13 cellular contexts compared by ENCODE assay signal in genomic region chr9:87107072-87107471, GRCh38.
A peak's percentile ranks its signal among the peaks of the same experiment; 100 is the strongest.
DNase-seq lines count a peak whose midpoint lies in the region; ATAC-seq and TF ChIP-seq lines count a peak whose summit lies in the region.
"Had no signal": no experiment of that assay in that cellular context is flagged by ENCODE, and none has a peak within 500 bp of the region (broad histone marks: within the 10 kb centered on the region; RNA-seq: fewer than 3 reads in every experiment).

No MANE protein-coding gene starts in this region.

- DNase-seq in GM12864 (ENCODE audit: low read depth): no peak
- peak; percentile 44 for DNase-seq in NT2/D1 (ENCODE audit: low read depth, low spot score)
- peak; percentile 64 for DNase-seq in epithelial cell of prostate (ENCODE audit: low read depth, low spot score)
- DNase-seq in neural progenitor cell (ENCODE audit: low spot score): peak; percentile 53
- no peak for DNase-seq in activated naive CD8-positive, alpha-beta T cell treated with anti-CD3 and anti-CD28 coated beads, Interleukin-2, amount 50 U/mL, for 24 hours
- no peak for DNase-seq in NCI-H2227 treated with DMSO at 0.1 percent for 48 hours (lab: John Stamatoyannopoulos, UW)
- DNase-seq in SIG-M5 treated with dmso at 0.1 percent for 504 hours (lab: John Stamatoyannopoulos, UW; ENCODE audit: unreplicated experiment): no peak
- no peak for DNase-seq in stimulated activated CD8-positive, alpha-beta memory T cell treated with anti-CD3 and anti-CD28 coated beads, Interleukin-4, amount 100 ng/mL, for 48 hours
- DNase-seq: activated CD4-positive, alpha-beta T cell treated with anti-CD3 and anti-CD28 coated beads, Interleukin-2, amount 50 U/mL, for 4 hours; activated naive CD4-positive, alpha-beta T cell treated with Interleukin-2 at 50 U/mL for 16 hours; dermis blood vessel endothelial cell; DMS79 had no signal

- no peak overlapping the region for H2AFZ ChIP-seq in neural progenitor cell (replicated peaks)

- H3K79me2 ChIP-seq in neural progenitor cell (ENCODE audit: low read depth): no peaks in the 10 kb centered on the region

- TF ChIP-seq CTCF in GM12864 (IDR thresholded peaks at IDR 0.05; ENCODE audit: low read depth, low read length, missing control alignments) (peak; percentile 29), neural progenitor cell (IDR thresholded peaks at IDR 0.05) (peak; percentile 41)

- H3K4me1 Mint-ChIP-seq in neural progenitor cell: peaks cover 12% of the 10 kb centered on the region
- H3K4me1 Mint-ChIP-seq in activated naive CD8-positive, alpha-beta T cell treated with anti-CD3 and anti-CD28 coated beads, Interleukin-2, amount 50 U/mL, for 24 hours: no peaks in the 10 kb centered on the region

- no peaks in the 10 kb centered on the region for H3K36me3 Mint-ChIP-seq in neural progenitor cell
- H3K36me3 Mint-ChIP-seq in activated naive CD8-positive, alpha-beta T cell treated with anti-CD3 and anti-CD28 coated beads, Interleukin-2, amount 50 U/mL, for 24 hours (ENCODE audit: low read depth): no peaks in the 10 kb centered on the region

- H3K4me1 ChIP-seq in NT2/D1 (ENCODE audit: insufficient read depth, insufficient read length) (no peaks in the 10 kb centered on the region), neural progenitor cell (peaks cover 12% of the 10 kb centered on the region)
- H3K4me1 ChIP-seq: SJCRH30 had no signal

- H3K27ac ChIP-seq in epithelial cell of prostate (peak overlapping the region; percentile 69), neural progenitor cell (no peak overlapping the region)
- H3K27ac ChIP-seq: SJCRH30 had no signal

- H3F3A ChIP-seq in neural progenitor cell (ENCODE audit: low read depth): no peaks in the 10 kb centered on the region

- no peaks in the 10 kb centered on the region for H3K27me3 ChIP-seq in NT2/D1 (ENCODE audit: insufficient read depth, insufficient read length)
- H3K27me3 ChIP-seq in neural progenitor cell: no peaks in the 10 kb centered on the region
- H3K27me3 ChIP-seq: SJCRH30 had no signal

- peaks cover 9% of the 10 kb centered on the region for H3K9me3 Mint-ChIP-seq in neural progenitor cell
- peaks cover 7% of the 10 kb centered on the region for H3K9me3 Mint-ChIP-seq in activated naive CD8-positive, alpha-beta T cell treated with anti-CD3 and anti-CD28 coated beads, Interleukin-2, amount 50 U/mL, for 24 hours

- no peak overlapping the region for H3K4me3 Mint-ChIP-seq in neural progenitor cell
- no peak overlapping the region for H3K4me3 Mint-ChIP-seq in activated naive CD8-positive, alpha-beta T cell treated with anti-CD3 and anti-CD28 coated beads, Interleukin-2, amount 50 U/mL, for 24 hours

- H3K9ac ChIP-seq in NT2/D1 (ENCODE audit: insufficient read length, low read depth) (no peak overlapping the region), neural progenitor cell (no peak overlapping the region)

- no peak overlapping the region for H3K27ac Mint-ChIP-seq in neural progenitor cell
- H3K27ac Mint-ChIP-seq in activated naive CD8-positive, alpha-beta T cell treated with anti-CD3 and anti-CD28 coated beads, Interleukin-2, amount 50 U/mL, for 24 hours: no peak overlapping the region

- H3K36me3 ChIP-seq in NT2/D1 (ENCODE audit: insufficient read depth, insufficient read length, low read length) (no peaks in the 10 kb centered on the region), neural progenitor cell (no peaks in the 10 kb centered on the region)
- H3K36me3 ChIP-seq: SJCRH30 had no signal

- no peak for ATAC-seq in activated naive CD8-positive, alpha-beta T cell treated with anti-CD3 and anti-CD28 coated beads, Interleukin-2, amount 50 U/mL, for 24 hours

- H3K4me2 ChIP-seq in neural progenitor cell: no peak overlapping the region

- no peaks in the 10 kb centered on the region for H4K20me1 ChIP-seq in neural progenitor cell (ENCODE audit: low read depth)

- no peak overlapping the region for H3K4me3 ChIP-seq in GM12864 (ENCODE audit: low read depth, low read length)
- no peak overlapping the region for H3K4me3 ChIP-seq in NT2/D1 (ENCODE audit: insufficient read length, low read depth)
- no peak overlapping the region for H3K4me3 ChIP-seq in neural progenitor cell
- H3K4me3 ChIP-seq: SJCRH30 had no signal

- H3K27me3 Mint-ChIP-seq in neural progenitor cell (ENCODE audit: insufficient read depth, low read depth): no peaks in the 10 kb centered on the region
- peaks cover 11% of the 10 kb centered on the region for H3K27me3 Mint-ChIP-seq in activated naive CD8-positive, alpha-beta T cell treated with anti-CD3 and anti-CD28 coated beads, Interleukin-2, amount 50 U/mL, for 24 hours

- H3K9me3 ChIP-seq in NT2/D1 (ENCODE audit: insufficient read depth, low read length) (peaks cover 12% of the 10 kb centered on the region), neural progenitor cell (ENCODE audit: low read depth) (no peaks in the 10 kb centered on the region)

Comparison
In these comparisons a context has a peak if more than half of its experiments do, and no peak if none do; other contexts are left out.
1. DNase-seq: peak in NT2/D1 (single experiment), epithelial cell of prostate (single experiment) and neural progenitor cell (single experiment); none in GM12864 (single experiment), activated naive CD8-positive, alpha-beta T cell treated with anti-CD3 and anti-CD28 coated beads, Interleukin-2, amount 50 U/mL, for 24 hours (single experiment), NCI-H2227 treated with DMSO at 0.1 percent for 48 hours (single experiment), SIG-M5 treated with dmso at 0.1 percent for 504 hours (single experiment) and stimulated activated CD8-positive, alpha-beta memory T cell treated with anti-CD3 and anti-CD28 coated beads, Interleukin-4, amount 100 ng/mL, for 48 hours (single experiment).